16 cellular contexts compared by ENCODE assay signal in the genomic region with DNA sequence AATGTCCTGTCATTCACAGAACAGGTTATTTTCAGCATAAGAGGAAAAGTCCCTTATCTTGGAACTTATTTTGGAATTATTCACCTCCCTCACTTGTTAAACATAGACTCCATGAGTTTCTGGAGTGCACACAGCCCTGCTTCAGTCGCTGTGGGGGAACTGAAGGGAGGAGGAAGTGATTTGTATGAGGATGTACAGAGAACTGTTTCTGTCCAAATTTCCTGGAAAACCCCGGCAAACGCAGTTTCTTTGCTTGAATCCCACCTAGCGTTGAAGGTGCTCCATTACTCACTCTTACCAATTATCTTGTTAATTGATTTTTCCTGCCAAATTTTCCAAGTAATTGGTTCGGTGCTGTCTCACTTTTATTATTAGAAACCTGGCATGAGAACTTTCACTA.
"Had no signal": no experiment of that assay in that cellular context is flagged by ENCODE, and none has a peak within 500 bp of the region (broad histone marks: within the 10 kb centered on the region; RNA-seq: fewer than 3 reads in every experiment).

No MANE protein-coding gene starts in this region.

- H3K4me3 Mint-ChIP-seq: activated CD4-positive, alpha-beta T cell treated with anti-CD3 and anti-CD28 coated beads, Interleukin-2, amount 10 ng/mL, durations not matched to agents 7 days and 5 days; activated T-helper 1 cell treated with anti-CD3 and anti-CD28 coated beads, Interleukin-12 subunit alpha, Interleukin-12 subunit beta, Interleukin-2, Interleukin-4 antibody, amounts not matched to agents 30 ng/mL and 10 ng/mL and 1 ng/mL, durations not matched to agents 14 hours and 24 hours and 36 hours; dendritic cell treated with granulocyte-macrophage colony-stimulating factor and Interleukin-4, amounts not matched to agents 40 ng/mL and 50 ng/mL, for 4 days; natural killer cell treated with Interleukin-12 subunit alpha and Interleukin-12 subunit beta and Interleukin-15 and Interleukin-18, amount 100 ng/mL, for 72 hours; stimulated activated memory B cell treated with anti-CD40 and anti-IgM and Interleukin-4, amounts not matched to agents 10 μg/mL and 1 μg/mL and 100 μg/mL, for 72 hours; WTC11 had no signal

- H3K27ac Mint-ChIP-seq: activated CD4-positive, alpha-beta T cell treated with anti-CD3 and anti-CD28 coated beads, Interleukin-2, amount 10 ng/mL, durations not matched to agents 7 days and 5 days; activated T-helper 1 cell treated with anti-CD3 and anti-CD28 coated beads, Interleukin-12 subunit alpha, Interleukin-12 subunit beta, Interleukin-2, Interleukin-4 antibody, amounts not matched to agents 30 ng/mL and 10 ng/mL and 1 ng/mL, durations not matched to agents 14 hours and 24 hours and 36 hours; dendritic cell treated with granulocyte-macrophage colony-stimulating factor and Interleukin-4, amounts not matched to agents 40 ng/mL and 50 ng/mL, for 4 days; natural killer cell treated with Interleukin-12 subunit alpha and Interleukin-12 subunit beta and Interleukin-15 and Interleukin-18, amount 100 ng/mL, for 72 hours; stimulated activated memory B cell treated with anti-CD40 and anti-IgM and Interleukin-4, amounts not matched to agents 10 μg/mL and 1 μg/mL and 100 μg/mL, for 72 hours; WTC11 had no signal

- H3K9me3 Mint-ChIP-seq: activated CD4-positive, alpha-beta T cell treated with anti-CD3 and anti-CD28 coated beads, Interleukin-2, amount 10 ng/mL, durations not matched to agents 7 days and 5 days; activated T-helper 1 cell treated with anti-CD3 and anti-CD28 coated beads, Interleukin-12 subunit alpha, Interleukin-12 subunit beta, Interleukin-2, Interleukin-4 antibody, amounts not matched to agents 30 ng/mL and 10 ng/mL and 1 ng/mL, durations not matched to agents 14 hours and 24 hours and 36 hours; dendritic cell treated with granulocyte-macrophage colony-stimulating factor and Interleukin-4, amounts not matched to agents 40 ng/mL and 50 ng/mL, for 4 days; natural killer cell treated with Interleukin-12 subunit alpha and Interleukin-12 subunit beta and Interleukin-15 and Interleukin-18, amount 100 ng/mL, for 72 hours; WTC11 had no signal

- DNase-seq: activated CD4-positive, alpha-beta T cell treated with anti-CD3 and anti-CD28 coated beads, Interleukin-2, amount 10 ng/mL, durations not matched to agents 7 days and 5 days; anterior cingulate cortex; cerebellar nuclear complex; effector memory CD4-positive, alpha-beta T cell; foreskin melanocyte; left ventricle myocardium superior; mesendoderm; stimulated activated CD4-positive, alpha-beta T cell treated with anti-CD3 and anti-CD28 coated beads, Interleukin-12 subunit alpha, Interleukin-12 subunit beta, amount 100 ng/mL, for 4 hours; T1000; tibial artery; uterus had no signal

- H3K36me3 Mint-ChIP-seq: natural killer cell treated with Interleukin-12 subunit alpha and Interleukin-12 subunit beta and Interleukin-15 and Interleukin-18, amount 100 ng/mL, for 72 hours; WTC11 had no signal

- ATAC-seq: left ventricle myocardium superior; natural killer cell treated with Interleukin-12 subunit alpha and Interleukin-12 subunit beta and Interleukin-15 and Interleukin-18, amount 100 ng/mL, for 72 hours; stimulated activated memory B cell treated with anti-CD40 and anti-IgM and Interleukin-4, amounts not matched to agents 10 μg/mL and 1 μg/mL and 100 μg/mL, for 72 hours; WTC11 had no signal
